Comparison of ENCODE assay signal across 8 cellular contexts in genomic region chr3:171459130-171459941, GRCh38. TPM values are rescaled to one million over a fixed set of nuclear protein-coding genes. Genes with fewer than 3 reads are reported as not detected.
A peak's percentile ranks its signal among the peaks of the same experiment; 100 is the strongest.
DNase-seq lines count a peak whose midpoint lies in the region; ATAC-seq and TF ChIP-seq lines count a peak whose summit lies in the region.

No MANE protein-coding gene starts in this region.

- no peaks in the 10 kb centered on the region for H3K27me3 ChIP-seq in dorsolateral prefrontal cortex

- no peak for ATAC-seq in GM18519 (IDR thresholded peaks at IDR 0.05; ENCODE audit: low FRiP score, unreplicated experiment)
- ATAC-seq in GM21737 (IDR thresholded peaks at IDR 0.05; ENCODE audit: unreplicated experiment): no peak

- in situ Hi-C loops in G401 (cut with HindIII; ENCODE audit: low sequenced_read_pairs): no loop called here

- TF ChIP-seq CTCF in dorsolateral prefrontal cortex (IDR thresholded peaks at IDR 0.05 in 54 of 56, conservative IDR thresholded peaks at IDR 0.05 in 2 of 56; ENCODE audit: low read depth in 1 of 56, partially characterized antibody in 56 of 56): no peak

- intact Hi-C loops in dorsolateral prefrontal cortex (cut with DNase I): loop anchor here (5.0 to 10.0 kb wide), 2 partner anchors 115 to 272 kb away; no protein-coding TSS in a partner anchor

- peak overlapping the region; percentile 58 to 97 (median 84) for H3K4me3 ChIP-seq in dorsolateral prefrontal cortex

- DNase-seq in G401 (ENCODE audit: low spot score) (peak; percentile 63), NCI-H146 treated with DMSO at 0.1 percent for 48 hours (lab: John Stamatoyannopoulos, UW; ENCODE audit: unreplicated experiment) (peak; percentile 29), dorsolateral prefrontal cortex (peak; percentile 26 to 56 (median 47)), lung microvascular endothelial cell (ENCODE audit: low read depth in 2 of 2) (peak; percentile 8 to 78)
- DNase-seq in activated CD4-positive, alpha-beta T cell treated with anti-CD3 and anti-CD28 coated beads, Interleukin-2, amount 50 U/mL, for 1 hour: peak; percentile 61
- peak; percentile 27 for DNase-seq in stimulated activated CD8-positive, alpha-beta memory T cell treated with anti-CD3 and anti-CD28 coated beads, Interleukin-15, amount 100 ng/mL, for 1 hour (ENCODE audit: low read depth)

- peak overlapping the region in 58 of 59 donors; percentile 32 to 94 (median 87) for H3K27ac ChIP-seq in dorsolateral prefrontal cortex

RNA-seq across cellular contexts. Expression of gene TNIK, which starts 0.9 kb away (rescaled TPM):
- 0.03 TPM in 1 of 2 replicates, not detected in the other for total RNA-seq in G401 (2014; rRNA removed; shearing (Covaris generic))
- 100 to 1,000 TPM in 68 of 120 experiments, 10 to 100 TPM in 52; 63.1 to 191 (median 103) TPM for total RNA-seq in dorsolateral prefrontal cortex
- total RNA-seq in lung microvascular endothelial cell: 9.7 and 14.2 TPM in 2 replicates

Comparison
In these comparisons a context has a peak if more than half of its experiments do, and no peak if none do; other contexts are left out.
1. RNA of gene TNIK, which starts 0.9 kb away (total RNA-seq): 63.1 to 191 TPM in dorsolateral prefrontal cortex and 9.7 to 14.2 TPM in lung microvascular endothelial cell; 0.03 TPM in G401; every median in the first group is over 10 times any median in the second.
2. Peak in every context shown above with its lines, with median percentiles within 50 percentile points of each other: DNase-seq.